Comparison of ENCODE assay signal across 14 cellular contexts in genomic region chr20:20827992-20828597, GRCh38.
"Had no signal": no experiment of that assay in that cellular context is flagged by ENCODE, and none has a peak within 500 bp of the region (broad histone marks: within the 10 kb centered on the region; RNA-seq: fewer than 3 reads in every experiment).

No MANE protein-coding gene starts in this region.

- DNase-seq: activated CD4-positive, alpha-beta memory T cell treated with anti-CD3 and anti-CD28 coated beads, Interleukin-2, amount 10 ng/mL, durations not matched to agents 7 days and 5 days; activated CD4-positive, alpha-beta T cell treated with anti-CD3 and anti-CD28 coated beads for 4 hours; activated effector memory CD4-positive, alpha-beta T cell treated with Interleukin-2 at 50 U/mL for 16 hours; activated naive CD4-positive, alpha-beta T cell treated with anti-CD3 and anti-CD28 coated beads, Interleukin-2, amount 50 U/mL, for 16 hours; activated T-cell treated with anti-CD3 and anti-CD28 coated beads, Interleukin-2, amount 50 U/mL, for 24 hours; erythroblast; left colon; midbrain; sigmoid colon; spleen; stomach; testis; upper lobe of left lung had no signal

- ATAC-seq: gastroesophageal sphincter, left colon had no signal
